In genomic region chr5:5165541-5166002, GRCh38 we compare ENCODE assay signal across 19 cellular contexts. TPM values are rescaled to one million over a fixed set of nuclear protein-coding genes. Genes with fewer than 3 reads are reported as not detected.
A peak's percentile ranks its signal among the peaks of the same experiment; 100 is the strongest.
DNase-seq lines count a peak whose midpoint lies in the region; ATAC-seq, FAIRE-seq and TF ChIP-seq lines count a peak whose summit lies in the region.
"Had no signal": no experiment of that assay in that cellular context is flagged by ENCODE, and none has a peak within 500 bp of the region (broad histone marks: within the 10 kb centered on the region; RNA-seq: fewer than 3 reads in every experiment).

No MANE protein-coding gene starts in this region.

- peaks cover 22% of the 10 kb centered on the region for H3K4me1 ChIP-seq in osteoblast (ENCODE audit: insufficient read depth, low read length)
- H3K4me1 ChIP-seq: lower lobe of right lung, parathyroid adenoma had no signal

- no peak overlapping the region for H3K27ac ChIP-seq in osteoblast (ENCODE audit: low read depth, low read length)
- H3K27ac ChIP-seq: epithelial cell of prostate, lower lobe of right lung, parathyroid adenoma had no signal

- H3K4me3 ChIP-seq in osteoblast (ENCODE audit: insufficient read depth, low read length), result peak overlapping the region; percentile 16
- no peak overlapping the region for H3K4me3 ChIP-seq in foreskin fibroblast (ENCODE audit: low read depth in 1 of 2, low read length in 2 of 2)
- H3K4me3 ChIP-seq: lower lobe of right lung had no signal

- H3K4me1 Mint-ChIP-seq in chondrocyte (ENCODE audit: low read depth), result peaks cover 33% of the 10 kb centered on the region
- H3K4me1 Mint-ChIP-seq in glutamatergic neuron (ENCODE audit: low read depth, unreplicated experiment), result no peaks in the 10 kb centered on the region
- H3K4me1 Mint-ChIP-seq: brain, naive B cell had no signal

- no peak overlapping the region for H3K4me3 Mint-ChIP-seq in chondrocyte (ENCODE audit: unreplicated experiment)
- H3K4me3 Mint-ChIP-seq in glutamatergic neuron (ENCODE audit: unreplicated experiment), result no peak overlapping the region
- H3K4me3 Mint-ChIP-seq: activated T-cell treated with anti-CD3 and anti-CD28 coated beads, Interleukin-2, amount 50 U/mL, for 24 hours; brain; naive B cell had no signal

- no peaks in the 10 kb centered on the region for H3K9me3 Mint-ChIP-seq in chondrocyte (ENCODE audit: low read depth)
- H3K9me3 Mint-ChIP-seq in glutamatergic neuron (ENCODE audit: unreplicated experiment), result peaks cover 1% of the 10 kb centered on the region
- H3K9me3 Mint-ChIP-seq: activated T-cell treated with anti-CD3 and anti-CD28 coated beads, Interleukin-2, amount 50 U/mL, for 24 hours had no signal

- no peaks in the 10 kb centered on the region for H3K36me3 Mint-ChIP-seq in chondrocyte (ENCODE audit: low read depth)
- no peaks in the 10 kb centered on the region for H3K36me3 Mint-ChIP-seq in glutamatergic neuron (ENCODE audit: unreplicated experiment)
- H3K36me3 Mint-ChIP-seq: brain, naive B cell had no signal

- DNase-seq in EL (peak; percentile 87), RCC 7860 (ENCODE audit: low spot score) (peak; percentile 93), chondrocyte (ENCODE audit: low spot score) (no peak), osteoblast (ENCODE audit: insufficient read length, low spot score, missing footprints) (no peak), NCI-H1436 treated with DMSO at 0.1 percent for 48 hours (lab: John Stamatoyannopoulos, UW) (no peak), glutamatergic neuron (no peak), foreskin fibroblast (no peak)
- DNase-seq: activated CD4-positive, alpha-beta T cell treated with anti-CD3 and anti-CD28 coated beads, Interleukin-2, amount 50 U/mL, for 48 hours; activated naive CD4-positive, alpha-beta T cell treated with anti-CD3 and anti-CD28 coated beads, Interleukin-2, amount 50 U/mL, for 16 hours; activated T-cell treated with anti-CD3 and anti-CD28 coated beads, Interleukin-2, amount 50 U/mL, for 24 hours; AML-193; lower lobe of right lung; naive B cell; NCI-H345 had no signal

- H3K27me3 Mint-ChIP-seq in chondrocyte (ENCODE audit: low read depth) (no peaks in the 10 kb centered on the region), glutamatergic neuron (ENCODE audit: unreplicated experiment) (peaks cover 3% of the 10 kb centered on the region)
- H3K27me3 Mint-ChIP-seq: naive B cell had no signal

- H3K4me2 ChIP-seq in osteoblast (ENCODE audit: insufficient read depth, low read length), result peak overlapping the region; percentile 44

- H3K27me3 ChIP-seq in osteoblast (ENCODE audit: insufficient read depth, low read length), result no peaks in the 10 kb centered on the region

- peak; percentile 90 for FAIRE-seq in RCC 7860 (lab: Jason Lieb, UNC)

- H3K36me3 ChIP-seq in osteoblast (ENCODE audit: insufficient read depth, low read length), result no peaks in the 10 kb centered on the region
- H3K36me3 ChIP-seq: lower lobe of right lung had no signal

- H4K20me1 ChIP-seq in osteoblast (ENCODE audit: insufficient read depth, low read length), result no peaks in the 10 kb centered on the region

- peak overlapping the region; percentile 83 for H3K27ac Mint-ChIP-seq in chondrocyte (ENCODE audit: unreplicated experiment)
- no peak overlapping the region for H3K27ac Mint-ChIP-seq in glutamatergic neuron (ENCODE audit: unreplicated experiment)
- H3K27ac Mint-ChIP-seq: activated T-cell treated with anti-CD3 and anti-CD28 coated beads, Interleukin-2, amount 50 U/mL, for 24 hours; brain had no signal

- H2AFZ ChIP-seq in osteoblast (ENCODE audit: low read length), result no peak overlapping the region
- H2AFZ ChIP-seq: parathyroid adenoma had no signal

- no peak for TF ChIP-seq CTCF in chondrocyte (IDR thresholded peaks at IDR 0.05)
- no peak for TF ChIP-seq CTCF in osteoblast (IDR thresholded peaks at IDR 0.05; ENCODE audit: extremely low read depth, low read depth, low read length)
- no peak for TF ChIP-seq CTCF in glutamatergic neuron (IDR thresholded peaks at IDR 0.05; ENCODE audit: partially characterized antibody, unreplicated experiment)
- no peak for TF ChIP-seq CTCF in foreskin fibroblast (IDR thresholded peaks at IDR 0.05; ENCODE audit: low read depth, low read length)

- ATAC-seq in HG02798 (IDR thresholded peaks at IDR 0.05; ENCODE audit: poor library complexity, unreplicated experiment), result no peak
- ATAC-seq: lower lobe of right lung had no signal

- H3K79me2 ChIP-seq in osteoblast (ENCODE audit: insufficient read depth, low read length), result no peaks in the 10 kb centered on the region
- H3K79me2 ChIP-seq: parathyroid adenoma had no signal

- H3K9me3 ChIP-seq in osteoblast (ENCODE audit: low read depth, low read length), result no peaks in the 10 kb centered on the region
- H3K9me3 ChIP-seq: lower lobe of right lung had no signal

RNA-seq across cellular contexts. Expression of gene ADAMTS16, which starts 25.4 kb away (rescaled TPM):
- total RNA-seq in chondrocyte (6.5 to 12.8 TPM (median 12.5 TPM) in 3 replicates), osteoblast (1.4 and 1.5 TPM in 2 replicates), glutamatergic neuron (ENCODE audit: unreplicated experiment) (4.8 TPM)
- total RNA-seq: dermis microvascular lymphatic vessel endothelial cell had no signal

Comparison
In these comparisons a context has a peak if more than half of its experiments do, and no peak if none do; other contexts are left out.
1. DNase-seq: peak in EL (single experiment) and RCC 7860 (single experiment); none in chondrocyte (single experiment), osteoblast (single experiment), NCI-H1436 treated with DMSO at 0.1 percent for 48 hours (single experiment), glutamatergic neuron (single experiment) and foreskin fibroblast (0 of 2).